ENCODE assay signal across 33 cellular contexts in the genomic region with DNA sequence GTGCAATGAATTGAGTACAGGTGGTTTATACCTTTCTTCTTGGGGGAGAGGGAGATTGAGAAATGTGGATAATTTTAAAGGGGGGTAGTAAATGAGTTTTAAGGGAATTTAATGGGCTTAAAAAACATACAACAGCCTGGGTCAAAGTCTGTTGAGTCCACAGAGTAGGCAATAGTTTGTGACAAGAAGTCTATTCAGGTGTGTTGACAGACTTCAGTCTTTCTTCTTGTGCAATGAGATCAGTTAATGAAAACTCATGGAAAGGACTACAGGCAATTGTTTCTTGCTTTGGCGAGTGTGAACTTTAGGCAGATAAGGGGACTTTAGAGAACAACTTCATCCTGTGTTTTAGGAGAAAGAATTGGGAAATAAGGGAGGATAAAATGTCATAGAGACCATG.
DNase-seq lines count a peak whose midpoint lies in the region; ATAC-seq, FAIRE-seq and TF ChIP-seq lines count a peak whose summit lies in the region.
"Had no signal": no experiment of that assay in that cellular context is flagged by ENCODE, and none has a peak within 500 bp of the region (broad histone marks: within the 10 kb centered on the region; RNA-seq: fewer than 3 reads in every experiment).

No MANE protein-coding gene starts in this region.

- intact Hi-C loops in HepG2 (cut with micrococcal nuclease; ENCODE audit: unreplicated experiment), result loop anchor here (1.0 kb wide), 1 partner anchor 161 kb away; no protein-coding TSS in a partner anchor
- intact Hi-C loops in right lobe of liver (cut with DNase I), result no loop called here
- intact Hi-C loops in Right ventricle myocardium inferior (cut with DNase I), result no loop called here

- in situ Hi-C loops in HepG2 (cut with HindIII; ENCODE audit: extremely low pct_ligation_motif_present, low pct_unique_long_range_greater_than_20kb), result no loop called here

- TF ChIP-seq CTCF in HepG2 (CRISPR knock-in tag; IDR thresholded peaks at IDR 0.05), result no peak
- no peak for TF ChIP-seq CTCF in right lobe of liver (IDR thresholded peaks at IDR 0.05)

- POLR2A ChIA-PET in HepG2 (lab: Yijun Ruan, JAX), result no interaction called here

- H3K36me3 ChIP-seq in HepG2 (replicated peaks in 1 of 2; ENCODE audit: control insufficient read depth in 1 of 2, insufficient read depth in 2 of 2, low read length in 2 of 2) (no peaks in the 10 kb centered on the region), right lobe of liver (no peaks in the 10 kb centered on the region)
- H3K36me3 ChIP-seq: BE2C; BLaER1; BLaER1 treated with 17β-estradiol and CSF1 and Interleukin-3, amounts not matched to agents 10 nM and 100 nM had no signal

- peak overlapping the region; percentile 59 for H3K27ac ChIP-seq in HepG2 (ENCODE audit: extremely low read length, insufficient read depth, low read length)
- H3K27ac ChIP-seq in right lobe of liver, result no peak overlapping the region
- H3K27ac ChIP-seq: 22Rv1; A549; BLaER1; BLaER1 treated with 17β-estradiol and CSF1 and Interleukin-3, amounts not matched to agents 10 nM and 100 nM; C4-2B had no signal

- no peak overlapping the region; the same call in 1 of the 2 replicates for H3K4me2 ChIP-seq in HepG2 (ENCODE audit: low read depth, low read length)
- H3K4me2 ChIP-seq: A549; BLaER1; BLaER1 treated with 17β-estradiol and CSF1 and Interleukin-3, amounts not matched to agents 10 nM and 100 nM had no signal

- TF ChIP-seq EP300 in HepG2 (IDR thresholded peaks at IDR 0.05; ENCODE audit: low read depth in 2 of 2, low read length in 2 of 2) (peak in 1 of 2 experiments; percentile 82; a peak in 1 of 4 replicates), HepG2 (CRISPR knock-in tag; IDR thresholded peaks at IDR 0.05; ENCODE audit: borderline replicate concordance) (no peak)

- CTCF ChIA-PET in HepG2 (lab: Yijun Ruan, JAX; ENCODE audit: low intra/inter-chr PET ratio, low total read pairs), result no interaction called here

- DNase-seq in HepG2 (ENCODE audit: low spot score), result peak; percentile 65
- DNase-seq in right lobe of liver, result no peak
- no peak for DNase-seq in H54 (ENCODE audit: insufficient read length, low spot score)
- peak; percentile 12 for DNase-seq in HuH-7 (ENCODE audit: low spot score)
- DNase-seq in Right ventricle myocardium inferior (ENCODE audit: missing footprints), result no peak
- DNase-seq: 8988T; ACHN; AML-193; BE2C; C1 segment of cervical spinal cord; Caco-2; Calu3; CD4-positive, alpha-beta memory T cell; CD4-positive, alpha-beta T cell; CD4-positive, CD25-positive, alpha-beta regulatory T cell; CD8-positive, alpha-beta memory T cell; CD8-positive, alpha-beta T cell; COR-L47; DMS 273 treated with DMSO at 0.1 percent for 48 hours; DMS153; DMS53; DMS79; DMS79 treated with DMSO at 0.1 percent for 48 hours; DND-41; EL had no signal

- H3K9me3 ChIP-seq in HepG2 (ENCODE audit: low read length) (peaks cover 88% of the 10 kb centered on the region), right lobe of liver (no peaks in the 10 kb centered on the region)
- H3K9me3 ChIP-seq: BE2C, BLaER1 had no signal

- H4K20me1 ChIP-seq in HepG2 (ENCODE audit: insufficient read depth, low read length), result no peaks in the 10 kb centered on the region
- H4K20me1 ChIP-seq: BLaER1; BLaER1 treated with 17β-estradiol and CSF1 and Interleukin-3, amounts not matched to agents 10 nM and 100 nM had no signal

- H3K4me3 ChIP-seq in HepG2 (replicated peaks in 1 of 3; ENCODE audit: insufficient read depth in 1 of 3, low read depth in 2 of 3, low read length in 3 of 3) (no peak overlapping the region), right lobe of liver (no peak overlapping the region)
- H3K4me3 ChIP-seq: A549; BLaER1; BLaER1 treated with 17β-estradiol and CSF1 and Interleukin-3, amounts not matched to agents 10 nM and 100 nM had no signal

- peaks cover 26% of the 10 kb centered on the region for H3K4me1 ChIP-seq in HepG2 (ENCODE audit: insufficient read depth, low read length)
- H3K4me1 ChIP-seq in right lobe of liver, result no peaks in the 10 kb centered on the region
- H3K4me1 ChIP-seq: A549; BE2C; BLaER1; BLaER1 treated with 17β-estradiol and CSF1 and Interleukin-3, amounts not matched to agents 10 nM and 100 nM; Caco-2 had no signal

- no peaks in the 10 kb centered on the region for H3K27me3 ChIP-seq in HepG2 (ENCODE audit: control insufficient read depth in 1 of 2, insufficient read depth in 2 of 2, low read length in 2 of 2)
- H3K27me3 ChIP-seq in right lobe of liver, result no peaks in the 10 kb centered on the region
- H3K27me3 ChIP-seq: BE2C; BLaER1; BLaER1 treated with 17β-estradiol and CSF1 and Interleukin-3, amounts not matched to agents 10 nM and 100 nM had no signal

- no peak for TF ChIP-seq RAD21 in HepG2 (CRISPR knock-in tag; IDR thresholded peaks at IDR 0.05)

- BruUV-seq in HepG2 (replicated peaks; lab: Mats Ljungman, UMichigan), result no TSS peak

- 0% methylated on average over 1 of the region's 1 CpG for WGBS in HepG2 (ENCODE audit: low lambda C conversion rate)
- 25% methylated on average over 1 of the region's 1 CpG for WGBS in right lobe of liver (ENCODE audit: insufficient coverage, low coverage, low lambda C conversion rate, missing lambda C conversion rate)

- FAIRE-seq in HepG2 (lab: Jason Lieb, UNC) (no peak), H54 (lab: Jason Lieb, UNC) (peak; percentile 11)
- FAIRE-seq: A204.1, A549, D721Med had no signal

- H3K9ac ChIP-seq in HepG2 (ENCODE audit: insufficient read depth, low read depth, low read length), result no peak overlapping the region
- H3K9ac ChIP-seq: BLaER1; BLaER1 treated with 17β-estradiol and CSF1 and Interleukin-3, amounts not matched to agents 10 nM and 100 nM had no signal

- H2AFZ ChIP-seq in HepG2 (ENCODE audit: low read length), result no peak overlapping the region

- TF ChIP-seq POLR2A in HepG2 (IDR thresholded peaks at IDR 0.05; ENCODE audit: insufficient read depth in 1 of 2, low read depth in 2 of 2, low read length in 2 of 2) (no peak), right lobe of liver (IDR thresholded peaks at IDR 0.05) (no peak), H54 (IDR thresholded peaks at IDR 0.05; ENCODE audit: low read depth, low read length) (no peak)

- no peaks in the 10 kb centered on the region for H3K79me2 ChIP-seq in HepG2 (ENCODE audit: insufficient read depth, low read length)

- ATAC-seq in HepG2 (peak; percentile 34; the same call in 1 of the 3 replicates), right lobe of liver (no peak), GM19328 (IDR thresholded peaks at IDR 0.05; ENCODE audit: unreplicated experiment) (no peak), Right ventricle myocardium inferior (no peak)
- ATAC-seq: A549; CD8-positive, alpha-beta T cell had no signal

TF ChIP-seq in HepG2, 621 proteins besides CTCF, POLR2A, EP300 and RAD21 (continues in another document):
- TF ChIP-seq NCOR1 (IDR thresholded peaks at IDR 0.05; ENCODE audit: borderline replicate concordance, low read length) (peak; percentile 65; the same call in 1 of the 2 replicates), ZBTB25 (CRISPR knock-in tag; IDR thresholded peaks at IDR 0.05) (no peak), KLF15 (CRISPR knock-in tag; IDR thresholded peaks at IDR 0.05; ENCODE audit: borderline replicate concordance) (no peak), ATF7-NPFF (CRISPR knock-in tag; IDR thresholded peaks at IDR 0.05; ENCODE audit: low read depth) (no peak), CREB1 (IDR thresholded peaks at IDR 0.05) (no peak), CREB1 (CRISPR knock-in tag; IDR thresholded peaks at IDR 0.05) (peak; percentile 29; the same call in 1 of the 2 replicates), GPBP1L1 (CRISPR knock-in tag; IDR thresholded peaks at IDR 0.05) (no peak), KDM5B (CRISPR knock-in tag; IDR thresholded peaks at IDR 0.05; ENCODE audit: borderline replicate concordance) (no peak), PBX2 (CRISPR knock-in tag; IDR thresholded peaks at IDR 0.05) (no peak)
- TF ChIP-seq, protein P1, sequence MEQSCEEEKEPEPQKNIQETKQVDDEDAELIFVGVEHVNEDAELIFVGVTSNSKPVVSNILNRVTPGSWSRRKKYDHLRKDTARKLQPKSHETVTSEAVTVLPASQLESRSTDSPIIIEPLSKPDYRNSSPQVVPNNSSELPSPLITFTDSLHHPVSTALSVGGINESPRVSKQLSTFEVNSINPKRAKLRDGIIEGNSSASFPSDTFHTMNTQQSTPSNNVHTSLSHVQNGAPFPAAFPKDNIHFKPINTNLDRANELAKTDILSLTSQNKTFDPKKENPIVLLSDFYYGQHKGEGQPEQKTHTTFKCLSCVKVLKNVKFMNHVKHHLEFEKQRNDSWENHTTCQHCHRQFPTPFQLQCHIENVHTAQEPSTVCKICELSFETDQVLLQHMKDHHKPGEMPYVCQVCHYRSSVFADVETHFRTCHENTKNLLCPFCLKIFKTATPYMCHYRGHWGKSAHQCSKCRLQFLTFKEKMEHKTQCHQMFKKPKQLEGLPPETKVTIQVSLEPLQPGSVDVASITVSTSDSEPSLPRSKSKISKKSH (CRISPR knock-in tag; IDR thresholded peaks at IDR 0.05; ENCODE audit: borderline replicate concordance), result no peak

Comparison
In these comparisons a context has a peak if more than half of its experiments do, and no peak if none do; other contexts are left out.
1. DNase-seq: peak in HepG2 (single experiment) and HuH-7 (single experiment); none in right lobe of liver (0 of 3), H54 (single experiment) and Right ventricle myocardium inferior (single experiment).